16 cellular contexts compared by ENCODE assay signal in the genomic region with DNA sequence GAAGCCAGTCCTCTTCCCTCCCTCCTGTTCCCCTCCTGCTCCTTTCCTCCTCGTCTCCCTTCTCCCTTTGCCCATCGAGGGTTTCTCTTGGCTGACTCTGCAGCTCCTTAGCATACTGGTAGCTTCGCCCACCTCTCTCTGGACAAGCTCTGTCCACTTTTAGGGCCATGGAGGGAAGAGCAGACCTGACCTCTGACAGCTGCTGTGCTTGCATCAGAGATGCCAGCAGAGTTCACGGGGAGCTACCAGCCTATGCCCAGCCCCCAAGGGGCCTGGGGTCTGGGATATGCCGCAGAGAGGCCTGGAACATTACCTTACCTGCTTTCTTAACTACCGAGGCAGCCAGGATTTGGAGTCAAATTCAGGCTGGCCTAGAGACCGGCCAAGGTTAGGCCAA. TPM values are rescaled to one million over a fixed set of nuclear protein-coding genes. Genes with fewer than 3 reads are reported as not detected.
A peak's percentile ranks its signal among the peaks of the same experiment; 100 is the strongest.
DNase-seq lines count a peak whose midpoint lies in the region; ATAC-seq and TF ChIP-seq lines count a peak whose summit lies in the region.
"Had no signal": no experiment of that assay in that cellular context is flagged by ENCODE, and none has a peak within 500 bp of the region (broad histone marks: within the 10 kb centered on the region; RNA-seq: fewer than 3 reads in every experiment).

No MANE protein-coding gene starts in this region.

- no peaks in the 10 kb centered on the region for H3K27me3 ChIP-seq in gastrocnemius medialis
- H3K27me3 ChIP-seq in PC-3 (ENCODE audit: low read length), result no peaks in the 10 kb centered on the region
- H3K27me3 ChIP-seq: colonic mucosa had no signal

- no peaks in the 10 kb centered on the region for H3K27me3 Mint-ChIP-seq in Calu3 (ENCODE audit: unreplicated experiment)

- no peaks in the 10 kb centered on the region for H3K9me2 ChIP-seq in PC-3 (replicated peaks; ENCODE audit: low read length)

- H3K27ac Mint-ChIP-seq in Calu3 (ENCODE audit: unreplicated experiment), result peak overlapping the region; percentile 17
- H3K27ac Mint-ChIP-seq: T-helper 1 cell treated with Interleukin-12 subunit alpha and Interleukin-12 subunit beta and Interleukin-4 antibody, amounts not matched to agents 30 μg/mL and 1 μg/mL, for 36 hours had no signal

- POLR2A ChIA-PET in PC-3 (lab: Charles Lee; ENCODE audit: unreplicated experiment), result no interaction called here

- no peaks in the 10 kb centered on the region for H3F3A ChIP-seq in PC-3 (ENCODE audit: low read length, unreplicated experiment)

- H3K4me3 ChIP-seq in gastrocnemius medialis (no peak overlapping the region), PC-3 (ENCODE audit: low read length) (no peak overlapping the region)
- H3K4me3 ChIP-seq: colonic mucosa had no signal

- H3K9me3 ChIP-seq in gastrocnemius medialis, result no peaks in the 10 kb centered on the region
- H3K9me3 ChIP-seq in PC-3 (ENCODE audit: low read length), result no peaks in the 10 kb centered on the region
- H3K9me3 ChIP-seq: colonic mucosa had no signal

- no peak overlapping the region for H3K4me3 Mint-ChIP-seq in Calu3 (ENCODE audit: low read depth, unreplicated experiment)
- H3K4me3 Mint-ChIP-seq: T-helper 1 cell treated with Interleukin-12 subunit alpha and Interleukin-12 subunit beta and Interleukin-4 antibody, amounts not matched to agents 30 μg/mL and 1 μg/mL, for 36 hours had no signal

- BruUV-seq in Calu3 (replicated peaks; lab: Mats Ljungman, UMichigan), result no TSS peak
- BruUV-seq in PC-3 (replicated peaks; lab: Mats Ljungman, UMichigan), result no TSS peak

- TF ChIP-seq POLR2A in gastrocnemius medialis (IDR thresholded peaks at IDR 0.05), result no peak

- no peaks in the 10 kb centered on the region for H3K9me3 Mint-ChIP-seq in Calu3 (ENCODE audit: low read depth, unreplicated experiment)
- H3K9me3 Mint-ChIP-seq: T-helper 1 cell treated with Interleukin-12 subunit alpha and Interleukin-12 subunit beta and Interleukin-4 antibody, amounts not matched to agents 30 μg/mL and 1 μg/mL, for 36 hours had no signal

- H4K20me1 ChIP-seq in PC-3 (ENCODE audit: low read length), result no peaks in the 10 kb centered on the region

- H3K36me3 ChIP-seq in gastrocnemius medialis, result peaks cover 0 to 7% of the 10 kb centered on the region in 2 donors
- H3K36me3 ChIP-seq in PC-3 (ENCODE audit: low read depth, low read length), result peaks cover 25% of the 10 kb centered on the region; the same call in 1 of the 2 replicates
- H3K36me3 ChIP-seq: colonic mucosa had no signal

- intact Hi-C loops in Calu3 (cut with micrococcal nuclease; ENCODE audit: unreplicated experiment), result no loop called here
- intact Hi-C loops in gastrocnemius medialis (cut with DNase I; ENCODE audit: low total_unique reads), result no loop called here
- intact Hi-C loops in PC-3 (cut with micrococcal nuclease), result no loop called here

- no peak for TF ChIP-seq CTCF in Calu3 (IDR thresholded peaks at IDR 0.05; ENCODE audit: unreplicated experiment)
- TF ChIP-seq CTCF in gastrocnemius medialis (IDR thresholded peaks at IDR 0.05 in 4 of 5, conservative IDR thresholded peaks at IDR 0.05 in 1 of 5), result no peak
- TF ChIP-seq CTCF in PC-3 (conservative IDR thresholded peaks at IDR 0.05; ENCODE audit: low read depth, low read length), result no peak

- in situ Hi-C loops in gastrocnemius medialis (cut with MboI; ENCODE audit: low sequenced_read_pairs in 4 of 4), result no loop called here

- peaks cover 32 to 42% of the 10 kb centered on the region in 2 donors for H3K4me1 ChIP-seq in gastrocnemius medialis
- peaks cover 6% of the 10 kb centered on the region for H3K4me1 ChIP-seq in PC-3 (ENCODE audit: insufficient read depth, low read length)

- H3K27ac ChIP-seq in angular gyrus (ENCODE audit: low read depth, low read length), result peak overlapping the region; percentile 88
- peak overlapping the region; percentile 65 to 100 (median 82) for H3K27ac ChIP-seq in gastrocnemius medialis
- H3K27ac ChIP-seq in PC-3 (ENCODE audit: low read length), result no peak overlapping the region
- H3K27ac ChIP-seq: colonic mucosa had no signal

- no peak overlapping the region for H3K4me2 ChIP-seq in PC-3 (ENCODE audit: low read length)

- CTCF ChIA-PET in Calu3 (lab: Charles Lee) (interaction anchor here (1.0 to 1.7 kb wide), 4 partner anchors 11 to 105 kb away, joined by 4 to 6 read pairs (median 4); no protein-coding TSS in a partner anchor), PC-3 (lab: Charles Lee) (interaction anchor here (0.5 kb wide), 1 partner anchor 195 kb away, joined by 3 read pairs; no protein-coding TSS in a partner anchor)

- DNase-seq in Calu3 (no peak), left lobe of liver (ENCODE audit: low spot score) (no peak), gastrocnemius medialis (no peak), PC-3 (no peak), AML-193 (lab: John Stamatoyannopoulos, UW) (no peak), KG1 (lab: John Stamatoyannopoulos, UW) (no peak), superior temporal gyrus (ENCODE audit: extremely low spot score) (no peak)
- DNase-seq: activated CD4-positive, alpha-beta T cell treated with anti-CD3 and anti-CD28 coated beads, Interleukin-2, amount 50 U/mL, for 48 hours; activated T-cell treated with anti-CD3 and anti-CD28 coated beads for 4 hours; colonic mucosa; hippocampal formation; NCI-H1417 treated with DMSO at 0.1 percent for 48 hours; NCI-H526 treated with DMSO at 0.1 percent for 48 hours; stimulated activated CD4-positive, alpha-beta T cell treated with anti-CD3 and anti-CD28 coated beads, Interleukin-12 subunit alpha, Interleukin-12 subunit beta, amount 100 ng/mL, for 4 hours had no signal

- no peak overlapping the region for H3K9ac ChIP-seq in PC-3 (ENCODE audit: low read length)

- no peak overlapping the region for H2AFZ ChIP-seq in PC-3 (ENCODE audit: low read length)

- H3K4me1 Mint-ChIP-seq in Calu3 (ENCODE audit: low read depth, unreplicated experiment), result peaks cover 31% of the 10 kb centered on the region

- H3K79me2 ChIP-seq in PC-3 (ENCODE audit: low read length), result no peaks in the 10 kb centered on the region

- ATAC-seq in left lobe of liver (peak; percentile 51), gastrocnemius medialis (no peak), PC-3 (no peak)

- no peaks in the 10 kb centered on the region for H3K36me3 Mint-ChIP-seq in Calu3 (ENCODE audit: insufficient read depth, unreplicated experiment)

RNA-seq across cellular contexts. Expression of a gene that starts 19.7 kb away (rescaled TPM):
- total RNA-seq in Calu3 (2022) (0.32 TPM in 1 of 2 replicates, not detected in the other), left lobe of liver (1.5 TPM), gastrocnemius medialis (1 to 10 TPM; 2.6 to 5.0 (median 3.1) TPM), PC-3 (2014; rRNA removed) (3.3 and 12.0 TPM in 2 replicates)

RNA-seq across cellular contexts. Expression of a gene that starts 33.5 kb away (rescaled TPM):
- total RNA-seq in Calu3 (2022) (36.5 and 40.2 TPM in 2 replicates), left lobe of liver (15.8 TPM), gastrocnemius medialis (10 to 100 TPM; 31.7 to 47.9 (median 45.0) TPM), PC-3 (2014; rRNA removed) (91.8 and 117 TPM in 2 replicates)

RNA-seq across cellular contexts. Expression of a gene that starts 35.1 kb away (rescaled TPM):
- total RNA-seq in Calu3 (2022), result 80.9 and 83.1 TPM in 2 replicates
- total RNA-seq in left lobe of liver, result 26.7 TPM
- total RNA-seq in gastrocnemius medialis, result 10 to 100 TPM; 36.3 to 81.3 (median 49.4) TPM
- total RNA-seq in PC-3 (2014; rRNA removed), result 266 and 337 TPM in 2 replicates
